18 cellular contexts compared by ENCODE assay signal in genomic region chr17:68953340-68953997, GRCh38. TPM values are rescaled to one million over a fixed set of nuclear protein-coding genes. Genes with fewer than 3 reads are reported as not detected.
A peak's percentile ranks its signal among the peaks of the same experiment; 100 is the strongest.
DNase-seq lines count a peak whose midpoint lies in the region; ATAC-seq and TF ChIP-seq lines count a peak whose summit lies in the region.
"Had no signal": no experiment of that assay in that cellular context is flagged by ENCODE, and none has a peak within 500 bp of the region (broad histone marks: within the 10 kb centered on the region; RNA-seq: fewer than 3 reads in every experiment).

No MANE protein-coding gene starts in this region.

- TF ChIP-seq POLR2A in breast epithelium (IDR thresholded peaks at IDR 0.05) (no peak), gastrocnemius medialis (IDR thresholded peaks at IDR 0.05) (no peak)

- in situ Hi-C loops in gastrocnemius medialis (cut with MboI; ENCODE audit: low sequenced_read_pairs in 4 of 4) (no loop called here), HAP-1 (cut with MboI; ENCODE audit: low sequenced_read_pairs) (no loop called here)

- TF ChIP-seq CTCF in breast epithelium (IDR thresholded peaks at IDR 0.05): no peak
- no peak for TF ChIP-seq CTCF in MCF 10A (IDR thresholded peaks at IDR 0.05; ENCODE audit: unreplicated experiment)
- no peak for TF ChIP-seq CTCF in gastrocnemius medialis (IDR thresholded peaks at IDR 0.05 in 4 of 5, conservative IDR thresholded peaks at IDR 0.05 in 1 of 5)

- DNase-seq in breast epithelium (ENCODE audit: low spot score in 2 of 2): no peak
- no peak for DNase-seq in MCF 10A (ENCODE audit: unreplicated experiment)
- DNase-seq in right cardiac atrium: no peak
- DNase-seq in gastrocnemius medialis: no peak
- DNase-seq in aorta: no peak
- DNase-seq in NCI-H748 treated with DMSO at 0.1 percent for 48 hours (lab: John Stamatoyannopoulos, UW): no peak
- no peak for DNase-seq in HAP-1 (ENCODE audit: low spot score in 2 of 2)
- DNase-seq: C1 segment of cervical spinal cord, cortex of kidney, DMS153, NCI-H1417 treated with DMSO at 0.1 percent for 48 hours had no signal

- no peaks in the 10 kb centered on the region for H3K9me3 Mint-ChIP-seq in MCF 10A (ENCODE audit: unreplicated experiment)

- ATAC-seq in right cardiac atrium (peak in 1 of 2 donors; percentile 40), gastrocnemius medialis (no peak), aorta (ENCODE audit: low FRiP score) (peak; percentile 52), HG02981 (IDR thresholded peaks at IDR 0.05; ENCODE audit: unreplicated experiment) (no peak)
- ATAC-seq: esophagus mucosa had no signal

- CTCF ChIA-PET in MCF 10A (lab: Yijun Ruan, JAX): interaction anchor here (0.6 kb wide), 1 partner anchor 234 kb away, joined by 4 read pairs; no protein-coding TSS in a partner anchor

- H3K27me3 Mint-ChIP-seq in MCF 10A (ENCODE audit: insufficient read depth, unreplicated experiment): no peaks in the 10 kb centered on the region

- intact Hi-C loops in breast epithelium (cut with DNase I; ENCODE audit: low total_unique reads): no loop called here
- intact Hi-C loops in MCF 10A (cut with micrococcal nuclease): no loop called here
- intact Hi-C loops in right cardiac atrium (cut with DNase I): no loop called here
- intact Hi-C loops in gastrocnemius medialis (cut with DNase I; ENCODE audit: low total_unique reads): no loop called here
- intact Hi-C loops in aorta (cut with DNase I): no loop called here

- WGBS in right cardiac atrium: 58% methylated on average over 4 of the region's 4 CpGs
- 85 to 88% methylated on average over 4 of the region's 4 CpGs for WGBS in aorta, 2 donors

- H3K27me3 ChIP-seq in breast epithelium: no peaks in the 10 kb centered on the region
- no peaks in the 10 kb centered on the region for H3K27me3 ChIP-seq in right cardiac atrium (ENCODE audit: control insufficient read depth, insufficient read depth)
- H3K27me3 ChIP-seq in gastrocnemius medialis: no peaks in the 10 kb centered on the region
- H3K27me3 ChIP-seq in aorta (ENCODE audit: control insufficient read depth in 1 of 2, insufficient read depth in 2 of 2, low read length in 1 of 2): no peaks in the 10 kb centered on the region
- no peaks in the 10 kb centered on the region for H3K27me3 ChIP-seq in HAP-1 (ENCODE audit: low read depth)

- POLR2A ChIA-PET in MCF 10A (lab: Yijun Ruan, JAX): no interaction called here

- no peak overlapping the region for H3K27ac Mint-ChIP-seq in MCF 10A (ENCODE audit: low read depth, unreplicated experiment)

- no peaks in the 10 kb centered on the region for H3K4me1 Mint-ChIP-seq in MCF 10A (ENCODE audit: insufficient read depth, unreplicated experiment)

- H3K36me3 ChIP-seq in breast epithelium (no peaks in the 10 kb centered on the region), gastrocnemius medialis (no peaks in the 10 kb centered on the region), aorta (ENCODE audit: control insufficient read depth in 1 of 2, insufficient read depth in 2 of 2, low read length in 1 of 2) (no peaks in the 10 kb centered on the region), HAP-1 (replicated peaks) (no peaks in the 10 kb centered on the region)
- H3K36me3 ChIP-seq: prostate gland, thoracic aorta had no signal

- H3K4me1 ChIP-seq in breast epithelium: no peaks in the 10 kb centered on the region
- no peaks in the 10 kb centered on the region for H3K4me1 ChIP-seq in right cardiac atrium (ENCODE audit: control insufficient read depth, insufficient read depth, low read length)
- H3K4me1 ChIP-seq in gastrocnemius medialis: no peaks in the 10 kb centered on the region
- H3K4me1 ChIP-seq in aorta (ENCODE audit: control insufficient read depth in 1 of 2, insufficient read depth in 2 of 2, low read length in 2 of 2): no peaks in the 10 kb centered on the region
- no peaks in the 10 kb centered on the region for H3K4me1 ChIP-seq in HAP-1
- H3K4me1 ChIP-seq: prostate gland had no signal

- H3K4me3 ChIP-seq in breast epithelium (peak overlapping the region; percentile 21 to 57 (median 32)), right cardiac atrium (ENCODE audit: low read length) (peak overlapping the region; percentile 45), gastrocnemius medialis (peak overlapping the region in 3 of 4 donors; percentile 36 to 43 (median 38)), aorta (ENCODE audit: low read length in 2 of 2) (no peak overlapping the region), HAP-1 (no peak overlapping the region)

- no peak overlapping the region for H3K4me3 Mint-ChIP-seq in MCF 10A (ENCODE audit: unreplicated experiment)

- H3K27ac ChIP-seq in breast epithelium (no peak overlapping the region), right cardiac atrium (ENCODE audit: low read length) (peak overlapping the region; percentile 25), gastrocnemius medialis (peak overlapping the region in 1 of 4 donors; percentile 49), aorta (ENCODE audit: low read depth in 1 of 2, low read length in 2 of 2) (no peak overlapping the region)
- H3K27ac ChIP-seq: prostate gland, thoracic aorta had no signal

- BruUV-seq in MCF 10A (replicated peaks; lab: Mats Ljungman, UMichigan): no TSS peak

- no peaks in the 10 kb centered on the region for H3K9me3 ChIP-seq in breast epithelium
- no peaks in the 10 kb centered on the region for H3K9me3 ChIP-seq in right cardiac atrium (ENCODE audit: control insufficient read depth, low read length)
- no peaks in the 10 kb centered on the region for H3K9me3 ChIP-seq in gastrocnemius medialis
- H3K9me3 ChIP-seq in aorta (ENCODE audit: control insufficient read depth, low read length): no peaks in the 10 kb centered on the region
- H3K9me3 ChIP-seq in HAP-1: no peaks in the 10 kb centered on the region
- H3K9me3 ChIP-seq: prostate gland, thoracic aorta had no signal

- H3K36me3 Mint-ChIP-seq in MCF 10A (ENCODE audit: insufficient read depth, unreplicated experiment): no peaks in the 10 kb centered on the region

RNA-seq across cellular contexts. Expression of gene ABCA8, which starts 1.7 kb away (rescaled TPM):
- total RNA-seq in breast epithelium (10 to 100 TPM; 38.6 to 47.5 (median 46.2) TPM), MCF 10A (2022) (0.81 and 1.5 TPM in 2 replicates), right cardiac atrium (10 to 100 TPM; 49.7 to 93.2 (median 78.1) TPM), gastrocnemius medialis (10 to 100 TPM in 3 of 4 donors, 1 to 10 TPM in 1; 8.4 to 24.9 (median 21.7) TPM), aorta (100 to 1,000 TPM in 1 of 2 donors, 10 to 100 TPM in 1; 50.8 to 292 TPM)
- polyA plus RNA-seq in right cardiac atrium (41.1 TPM), aorta (10 to 100 TPM in 1 of 2 donors, under 1 TPM in 1; 0.88 to 66.2 TPM)
- total RNA-seq: A172; activated CD8-positive, alpha-beta memory T cell treated with anti-CD3 and anti-CD28 coated beads for 36 hours; T-helper 1 cell treated with Interleukin-12 subunit alpha and Interleukin-12 subunit beta and Interleukin-4 antibody, amounts not matched to agents 30 ng/mL and 1 ng/mL, for 36 hours had no signal

Comparison
In these comparisons a context has a peak if more than half of its experiments do, and no peak if none do; other contexts are left out.
1. H3K4me3 ChIP-seq: peak in breast epithelium (3 of 3), right cardiac atrium (single experiment) and gastrocnemius medialis (3 of 4); none in aorta (0 of 2) and HAP-1 (single experiment).